7 cellular contexts compared by ENCODE assay signal in genomic region chr17:75255950-75256698, GRCh38. TPM values are rescaled to one million over a fixed set of nuclear protein-coding genes. Genes with fewer than 3 reads are reported as not detected.
A peak's percentile ranks its signal among the peaks of the same experiment; 100 is the strongest.
DNase-seq lines count a peak whose midpoint lies in the region; ATAC-seq and TF ChIP-seq lines count a peak whose summit lies in the region.
"Not testable (repeated sequence)": the region's sequence is repeated elsewhere in the genome, so short reads cannot be mapped to it uniquely, and the experiment has no call there.

No MANE protein-coding gene starts in this region.

- H3K4me3 Mint-ChIP-seq in CD8-positive, alpha-beta memory T cell; activated CD4-positive, alpha-beta memory T cell treated with anti-CD3 and anti-CD28 coated beads for 36 hours; chondrocyte (ENCODE audit: unreplicated experiment); natural killer cell treated with Interleukin-12 subunit alpha and Interleukin-12 subunit beta and Interleukin-15 and Interleukin-18, amount 100 ng/mL, for 72 hours; stimulated activated naive CD8-positive, alpha-beta T cell treated with anti-CD3 and anti-CD28 coated beads, Interleukin-15, Interleukin-2, amounts not matched to agents 100 ng/mL and 50 ng/mL, for 24 hours: not testable (repeated sequence)

- not testable (repeated sequence) for H3K9me3 Mint-ChIP-seq in CD8-positive, alpha-beta memory T cell; activated CD4-positive, alpha-beta memory T cell treated with anti-CD3 and anti-CD28 coated beads for 36 hours; activated naive CD4-positive, alpha-beta T cell treated with anti-CD3 and anti-CD28 coated beads, Interleukin-2, amount 50 U/mL, for 72 hours; chondrocyte (ENCODE audit: low read depth); natural killer cell treated with Interleukin-12 subunit alpha and Interleukin-12 subunit beta and Interleukin-15 and Interleukin-18, amount 100 ng/mL, for 72 hours; stimulated activated naive CD8-positive, alpha-beta T cell treated with anti-CD3 and anti-CD28 coated beads, Interleukin-15, Interleukin-2, amounts not matched to agents 100 ng/mL and 50 ng/mL, for 24 hours

- H3K9me3 ChIP-seq in CD8-positive, alpha-beta memory T cell (ENCODE audit: low read length) = not testable (repeated sequence)

- H3K4me1 Mint-ChIP-seq in CD8-positive, alpha-beta memory T cell = peaks cover 78 to 98% (median 97%) of the 10 kb centered on the region in 3 donors
- peaks cover 78% of the 10 kb centered on the region for H3K4me1 Mint-ChIP-seq in activated CD4-positive, alpha-beta memory T cell treated with anti-CD3 and anti-CD28 coated beads for 36 hours (ENCODE audit: low read depth)
- peaks cover 40% of the 10 kb centered on the region for H3K4me1 Mint-ChIP-seq in chondrocyte (ENCODE audit: low read depth)
- peaks cover 77 to 85% of the 10 kb centered on the region in 2 donors for H3K4me1 Mint-ChIP-seq in natural killer cell treated with Interleukin-12 subunit alpha and Interleukin-12 subunit beta and Interleukin-15 and Interleukin-18, amount 100 ng/mL, for 72 hours (ENCODE audit: low read depth in 2 of 2)
- peaks cover 93% of the 10 kb centered on the region for H3K4me1 Mint-ChIP-seq in stimulated activated naive CD8-positive, alpha-beta T cell treated with anti-CD3 and anti-CD28 coated beads, Interleukin-15, Interleukin-2, amounts not matched to agents 100 ng/mL and 50 ng/mL, for 24 hours (ENCODE audit: low read depth)

- H3K36me3 Mint-ChIP-seq in CD8-positive, alpha-beta memory T cell = peaks cover 0 to 13% (median 3%) of the 10 kb centered on the region in 3 donors
- H3K36me3 Mint-ChIP-seq in activated CD4-positive, alpha-beta memory T cell treated with anti-CD3 and anti-CD28 coated beads for 36 hours; chondrocyte (ENCODE audit: low read depth); natural killer cell treated with Interleukin-12 subunit alpha and Interleukin-12 subunit beta and Interleukin-15 and Interleukin-18, amount 100 ng/mL, for 72 hours: not testable (repeated sequence)
- peaks cover 12% of the 10 kb centered on the region in 2 donors for H3K36me3 Mint-ChIP-seq in activated naive CD4-positive, alpha-beta T cell treated with anti-CD3 and anti-CD28 coated beads, Interleukin-2, amount 50 U/mL, for 72 hours
- H3K36me3 Mint-ChIP-seq in stimulated activated naive CD8-positive, alpha-beta T cell treated with anti-CD3 and anti-CD28 coated beads, Interleukin-15, Interleukin-2, amounts not matched to agents 100 ng/mL and 50 ng/mL, for 24 hours (ENCODE audit: low read depth) = peaks cover 11% of the 10 kb centered on the region

- H3K4me3 ChIP-seq in CD8-positive, alpha-beta memory T cell (ENCODE audit: low read length); fibroblast of villous mesenchyme (ENCODE audit: low read depth, low read length): not testable (repeated sequence)

- H3K27ac ChIP-seq in CD8-positive, alpha-beta memory T cell (ENCODE audit: low read depth, low read length) = not testable (repeated sequence)

- CTCF ChIA-PET in CD8-positive, alpha-beta memory T cell (lab: Charles Lee); activated CD4-positive, alpha-beta memory T cell treated with anti-CD3 and anti-CD28 coated beads for 36 hours (lab: Charles Lee): not testable (repeated sequence)

- peaks cover 18% of the 10 kb centered on the region for H3K4me1 ChIP-seq in CD8-positive, alpha-beta memory T cell (ENCODE audit: insufficient read depth, low read length)

- POLR2A ChIA-PET in CD8-positive, alpha-beta memory T cell (lab: Charles Lee); activated CD4-positive, alpha-beta memory T cell treated with anti-CD3 and anti-CD28 coated beads for 36 hours (lab: Charles Lee): not testable (repeated sequence)

- intact Hi-C loops in activated CD4-positive, alpha-beta memory T cell treated with anti-CD3 and anti-CD28 coated beads for 36 hours (cut with micrococcal nuclease) = not testable (repeated sequence)

- DNase-seq in CD8-positive, alpha-beta memory T cell; activated CD4-positive, alpha-beta memory T cell treated with anti-CD3 and anti-CD28 coated beads for 36 hours; activated naive CD4-positive, alpha-beta T cell treated with anti-CD3 and anti-CD28 coated beads, Interleukin-2, amount 50 U/mL, for 72 hours (ENCODE audit: low spot score in 2 of 2); chondrocyte (ENCODE audit: low spot score); natural killer cell treated with Interleukin-12 subunit alpha and Interleukin-12 subunit beta and Interleukin-15 and Interleukin-18, amount 100 ng/mL, for 72 hours (ENCODE audit: low spot score): not testable (repeated sequence)
- DNase-seq in fibroblast of villous mesenchyme (ENCODE audit: low read depth) = peak; percentile 64

- H3K36me3 ChIP-seq in CD8-positive, alpha-beta memory T cell (ENCODE audit: insufficient read depth, low read length) = not testable (repeated sequence)

- peak overlapping the region in 6 of 8 donors; percentile 6 to 78 (median 34) for H3K27ac Mint-ChIP-seq in CD8-positive, alpha-beta memory T cell
- H3K27ac Mint-ChIP-seq in activated CD4-positive, alpha-beta memory T cell treated with anti-CD3 and anti-CD28 coated beads for 36 hours = peak overlapping the region; percentile 10
- H3K27ac Mint-ChIP-seq in activated naive CD4-positive, alpha-beta T cell treated with anti-CD3 and anti-CD28 coated beads, Interleukin-2, amount 50 U/mL, for 72 hours = peak overlapping the region; percentile 10 to 63
- H3K27ac Mint-ChIP-seq in chondrocyte (ENCODE audit: unreplicated experiment) = peak overlapping the region; percentile 42
- H3K27ac Mint-ChIP-seq in natural killer cell treated with Interleukin-12 subunit alpha and Interleukin-12 subunit beta and Interleukin-15 and Interleukin-18, amount 100 ng/mL, for 72 hours = peak overlapping the region; percentile 68 to 99
- H3K27ac Mint-ChIP-seq in stimulated activated naive CD8-positive, alpha-beta T cell treated with anti-CD3 and anti-CD28 coated beads, Interleukin-15, Interleukin-2, amounts not matched to agents 100 ng/mL and 50 ng/mL, for 24 hours = peak overlapping the region; percentile 47

- not testable (repeated sequence) for H3K27me3 ChIP-seq in CD8-positive, alpha-beta memory T cell (ENCODE audit: insufficient read depth, low read length, poor library complexity, severe bottlenecking)

- ATAC-seq in activated naive CD4-positive, alpha-beta T cell treated with anti-CD3 and anti-CD28 coated beads, Interleukin-2, amount 50 U/mL, for 72 hours; natural killer cell treated with Interleukin-12 subunit alpha and Interleukin-12 subunit beta and Interleukin-15 and Interleukin-18, amount 100 ng/mL, for 72 hours: not testable (repeated sequence)

- not testable (repeated sequence) for TF ChIP-seq CTCF in chondrocyte (IDR thresholded peaks at IDR 0.05); fibroblast of villous mesenchyme (IDR thresholded peaks at IDR 0.05; ENCODE audit: insufficient read depth, low read depth, low read length)

- H3K27me3 Mint-ChIP-seq in CD8-positive, alpha-beta memory T cell; activated CD4-positive, alpha-beta memory T cell treated with anti-CD3 and anti-CD28 coated beads for 36 hours; chondrocyte (ENCODE audit: low read depth); natural killer cell treated with Interleukin-12 subunit alpha and Interleukin-12 subunit beta and Interleukin-15 and Interleukin-18, amount 100 ng/mL, for 72 hours; stimulated activated naive CD8-positive, alpha-beta T cell treated with anti-CD3 and anti-CD28 coated beads, Interleukin-15, Interleukin-2, amounts not matched to agents 100 ng/mL and 50 ng/mL, for 24 hours: not testable (repeated sequence)

RNA-seq across cellular contexts. Expression of gene GGA3, which starts 5.3 kb away (rescaled TPM):
- 10 to 100 TPM; 73.2 to 75.1 TPM for total RNA-seq in CD8-positive, alpha-beta memory T cell
- polyA plus RNA-seq in CD8-positive, alpha-beta memory T cell = 17.6 TPM
- 10 to 100 TPM; 68.5 to 70.7 TPM for total RNA-seq in activated CD4-positive, alpha-beta memory T cell treated with anti-CD3 and anti-CD28 coated beads for 36 hours
- total RNA-seq in activated naive CD4-positive, alpha-beta T cell treated with anti-CD3 and anti-CD28 coated beads, Interleukin-2, amount 50 U/mL, for 72 hours = 10 to 100 TPM; 74.9 to 79.0 TPM
- total RNA-seq in chondrocyte (26.9 to 30.3 TPM (median 28.4 TPM) in 3 replicates), fibroblast of villous mesenchyme (13.2 and 14.2 TPM in 2 replicates)
- 100 to 1,000 TPM in 1 of 2 donors, 10 to 100 TPM in 1; 77.3 to 111 TPM for total RNA-seq in natural killer cell treated with Interleukin-12 subunit alpha and Interleukin-12 subunit beta and Interleukin-15 and Interleukin-18, amount 100 ng/mL, for 72 hours

RNA-seq across cellular contexts. Expression of gene MRPS7, which starts 5.6 kb away (rescaled TPM):
- total RNA-seq in CD8-positive, alpha-beta memory T cell = 100 to 1,000 TPM; 101 to 102 TPM
- polyA plus RNA-seq in CD8-positive, alpha-beta memory T cell = 123 TPM
- 10 to 100 TPM; 72.9 to 76.1 TPM for total RNA-seq in activated CD4-positive, alpha-beta memory T cell treated with anti-CD3 and anti-CD28 coated beads for 36 hours
- total RNA-seq in activated naive CD4-positive, alpha-beta T cell treated with anti-CD3 and anti-CD28 coated beads, Interleukin-2, amount 50 U/mL, for 72 hours = 10 to 100 TPM; 72.3 to 80.5 TPM
- 38.2 to 49.5 TPM (median 41.1 TPM) in 3 replicates for total RNA-seq in chondrocyte
- 57.0 and 70.8 TPM in 2 replicates for total RNA-seq in fibroblast of villous mesenchyme
- total RNA-seq in natural killer cell treated with Interleukin-12 subunit alpha and Interleukin-12 subunit beta and Interleukin-15 and Interleukin-18, amount 100 ng/mL, for 72 hours = 10 to 100 TPM; 76.4 to 82.8 TPM

RNA-seq across cellular contexts. Expression of gene MIF4GD, which starts 14.9 kb away (rescaled TPM):
- 10 to 100 TPM; 38.5 to 40.4 TPM for total RNA-seq in CD8-positive, alpha-beta memory T cell
- 108 TPM for polyA plus RNA-seq in CD8-positive, alpha-beta memory T cell
- total RNA-seq in activated CD4-positive, alpha-beta memory T cell treated with anti-CD3 and anti-CD28 coated beads for 36 hours = 10 to 100 TPM; 50.2 to 57.2 TPM
- total RNA-seq in activated naive CD4-positive, alpha-beta T cell treated with anti-CD3 and anti-CD28 coated beads, Interleukin-2, amount 50 U/mL, for 72 hours = 10 to 100 TPM; 33.4 to 37.8 TPM
- total RNA-seq in chondrocyte = 19.0 to 21.6 TPM (median 20.4 TPM) in 3 replicates
- 6.0 and 6.4 TPM in 2 replicates for total RNA-seq in fibroblast of villous mesenchyme
- total RNA-seq in natural killer cell treated with Interleukin-12 subunit alpha and Interleukin-12 subunit beta and Interleukin-15 and Interleukin-18, amount 100 ng/mL, for 72 hours = 10 to 100 TPM; 32.3 to 35.2 TPM

RNA-seq across cellular contexts. Expression of gene SLC25A19, which starts 33.1 kb away (rescaled TPM):
- 100 to 1,000 TPM; 119 to 126 TPM for total RNA-seq in CD8-positive, alpha-beta memory T cell
- polyA plus RNA-seq in CD8-positive, alpha-beta memory T cell = 15.5 TPM
- total RNA-seq in activated CD4-positive, alpha-beta memory T cell treated with anti-CD3 and anti-CD28 coated beads for 36 hours = 10 to 100 TPM; 57.9 to 62.3 TPM
- 100 to 1,000 TPM in 1 of 2 donors, 10 to 100 TPM in 1; 74.4 to 110 TPM for total RNA-seq in activated naive CD4-positive, alpha-beta T cell treated with anti-CD3 and anti-CD28 coated beads, Interleukin-2, amount 50 U/mL, for 72 hours
- total RNA-seq in chondrocyte = 6.7 to 11.7 TPM (median 11.3 TPM) in 3 replicates
- 5.5 and 7.8 TPM in 2 replicates for total RNA-seq in fibroblast of villous mesenchyme
- 100 to 1,000 TPM in 1 of 2 donors, 10 to 100 TPM in 1; 53.0 to 140 TPM for total RNA-seq in natural killer cell treated with Interleukin-12 subunit alpha and Interleukin-12 subunit beta and Interleukin-15 and Interleukin-18, amount 100 ng/mL, for 72 hours

RNA-seq across cellular contexts. Expression of gene NUP85, which starts 50.6 kb away (rescaled TPM):
- 100 to 1,000 TPM; 147 to 152 TPM for total RNA-seq in CD8-positive, alpha-beta memory T cell
- 39.0 TPM for polyA plus RNA-seq in CD8-positive, alpha-beta memory T cell
- total RNA-seq in activated CD4-positive, alpha-beta memory T cell treated with anti-CD3 and anti-CD28 coated beads for 36 hours = 100 to 1,000 TPM; 125 to 132 TPM
- 100 to 1,000 TPM; 108 to 146 TPM for total RNA-seq in activated naive CD4-positive, alpha-beta T cell treated with anti-CD3 and anti-CD28 coated beads, Interleukin-2, amount 50 U/mL, for 72 hours
- total RNA-seq in chondrocyte (36.7 to 63.9 TPM (median 41.3 TPM) in 3 replicates), fibroblast of villous mesenchyme (31.1 and 31.6 TPM in 2 replicates)
- 100 to 1,000 TPM in 1 of 2 donors, 10 to 100 TPM in 1; 94.1 to 202 TPM for total RNA-seq in natural killer cell treated with Interleukin-12 subunit alpha and Interleukin-12 subunit beta and Interleukin-15 and Interleukin-18, amount 100 ng/mL, for 72 hours

Comparison
In these comparisons a context has a peak if more than half of its experiments do, and no peak if none do; other contexts are left out.
1. H3K27ac Mint-ChIP-seq: peak in every context shown above with its lines; median percentile 84 in natural killer cell treated with Interleukin-12 subunit alpha and Interleukin-12 subunit beta and Interleukin-15 and Interleukin-18, amount 100 ng/mL, for 72 hours; 47 in stimulated activated naive CD8-positive, alpha-beta T cell treated with anti-CD3 and anti-CD28 coated beads, Interleukin-15, Interleukin-2, amounts not matched to agents 100 ng/mL and 50 ng/mL, for 24 hours; 42 in chondrocyte; 36 in activated naive CD4-positive, alpha-beta T cell treated with anti-CD3 and anti-CD28 coated beads, Interleukin-2, amount 50 U/mL, for 72 hours; 34 in CD8-positive, alpha-beta memory T cell; 10 in activated CD4-positive, alpha-beta memory T cell treated with anti-CD3 and anti-CD28 coated beads for 36 hours.